Comparison of ENCODE assay signal across 1 cellular context in genomic region chr18:56382541-56382940, GRCh38.
TF ChIP-seq lines count a peak whose summit lies in the region.

No MANE protein-coding gene starts in this region.

TF ChIP-seq in GM23338, 12 proteins besides CTCF, POLR2A, EP300 and RAD21 (continued from another document):
- TF ChIP-seq, protein P1, sequence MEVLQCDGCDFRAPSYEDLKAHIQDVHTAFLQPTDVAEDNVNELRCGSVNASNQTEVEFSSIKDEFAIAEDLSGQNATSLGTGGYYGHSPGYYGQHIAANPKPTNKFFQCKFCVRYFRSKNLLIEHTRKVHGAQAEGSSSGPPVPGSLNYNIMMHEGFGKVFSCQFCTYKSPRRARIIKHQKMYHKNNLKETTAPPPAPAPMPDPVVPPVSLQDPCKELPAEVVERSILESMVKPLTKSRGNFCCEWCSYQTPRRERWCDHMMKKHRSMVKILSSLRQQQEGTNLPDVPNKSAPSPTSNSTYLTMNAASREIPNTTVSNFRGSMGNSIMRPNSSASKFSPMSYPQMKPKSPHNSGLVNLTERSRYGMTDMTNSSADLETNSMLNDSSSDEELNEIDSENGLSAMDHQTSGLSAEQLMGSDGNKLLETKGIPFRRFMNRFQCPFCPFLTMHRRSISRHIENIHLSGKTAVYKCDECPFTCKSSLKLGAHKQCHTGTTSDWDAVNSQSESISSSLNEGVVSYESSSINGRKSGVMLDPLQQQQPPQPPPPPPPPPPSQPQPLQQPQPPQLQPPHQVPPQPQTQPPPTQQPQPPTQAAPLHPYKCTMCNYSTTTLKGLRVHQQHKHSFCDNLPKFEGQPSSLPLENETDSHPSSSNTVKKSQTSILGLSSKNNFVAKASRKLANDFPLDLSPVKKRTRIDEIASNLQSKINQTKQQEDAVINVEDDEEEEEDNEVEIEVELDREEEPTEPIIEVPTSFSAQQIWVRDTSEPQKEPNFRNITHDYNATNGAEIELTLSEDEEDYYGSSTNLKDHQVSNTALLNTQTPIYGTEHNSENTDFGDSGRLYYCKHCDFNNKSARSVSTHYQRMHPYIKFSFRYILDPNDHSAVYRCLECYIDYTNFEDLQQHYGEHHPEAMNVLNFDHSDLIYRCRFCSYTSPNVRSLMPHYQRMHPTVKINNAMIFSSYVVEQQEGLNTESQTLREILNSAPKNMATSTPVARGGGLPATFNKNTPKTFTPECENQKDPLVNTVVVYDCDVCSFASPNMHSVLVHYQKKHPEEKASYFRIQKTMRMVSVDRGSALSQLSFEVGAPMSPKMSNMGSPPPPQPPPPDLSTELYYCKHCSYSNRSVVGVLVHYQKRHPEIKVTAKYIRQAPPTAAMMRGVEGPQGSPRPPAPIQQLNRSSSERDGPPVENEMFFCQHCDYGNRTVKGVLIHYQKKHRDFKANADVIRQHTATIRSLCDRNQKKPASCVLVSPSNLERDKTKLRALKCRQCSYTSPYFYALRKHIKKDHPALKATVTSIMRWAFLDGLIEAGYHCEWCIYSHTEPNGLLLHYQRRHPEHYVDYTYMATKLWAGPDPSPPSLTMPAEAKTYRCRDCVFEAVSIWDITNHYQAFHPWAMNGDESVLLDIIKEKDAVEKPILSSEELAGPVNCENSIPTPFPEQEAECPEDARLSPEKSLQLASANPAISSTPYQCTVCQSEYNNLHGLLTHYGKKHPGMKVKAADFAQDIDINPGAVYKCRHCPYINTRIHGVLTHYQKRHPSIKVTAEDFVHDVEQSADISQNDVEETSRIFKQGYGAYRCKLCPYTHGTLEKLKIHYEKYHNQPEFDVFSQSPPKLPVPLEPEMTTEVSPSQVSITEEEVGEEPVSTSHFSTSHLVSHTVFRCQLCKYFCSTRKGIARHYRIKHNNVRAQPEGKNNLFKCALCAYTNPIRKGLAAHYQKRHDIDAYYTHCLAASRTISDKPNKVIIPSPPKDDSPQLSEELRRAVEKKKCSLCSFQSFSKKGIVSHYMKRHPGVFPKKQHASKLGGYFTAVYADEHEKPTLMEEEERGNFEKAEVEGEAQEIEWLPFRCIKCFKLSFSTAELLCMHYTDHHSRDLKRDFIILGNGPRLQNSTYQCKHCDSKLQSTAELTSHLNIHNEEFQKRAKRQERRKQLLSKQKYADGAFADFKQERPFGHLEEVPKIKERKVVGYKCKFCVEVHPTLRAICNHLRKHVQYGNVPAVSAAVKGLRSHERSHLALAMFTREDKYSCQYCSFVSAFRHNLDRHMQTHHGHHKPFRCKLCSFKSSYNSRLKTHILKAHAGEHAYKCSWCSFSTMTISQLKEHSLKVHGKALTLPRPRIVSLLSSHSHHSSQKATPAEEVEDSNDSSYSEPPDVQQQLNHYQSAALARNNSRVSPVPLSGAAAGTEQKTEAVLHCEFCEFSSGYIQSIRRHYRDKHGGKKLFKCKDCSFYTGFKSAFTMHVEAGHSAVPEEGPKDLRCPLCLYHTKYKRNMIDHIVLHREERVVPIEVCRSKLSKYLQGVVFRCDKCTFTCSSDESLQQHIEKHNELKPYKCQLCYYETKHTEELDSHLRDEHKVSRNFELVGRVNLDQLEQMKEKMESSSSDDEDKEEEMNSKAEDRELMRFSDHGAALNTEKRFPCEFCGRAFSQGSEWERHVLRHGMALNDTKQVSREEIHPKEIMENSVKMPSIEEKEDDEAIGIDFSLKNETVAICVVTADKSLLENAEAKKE (CRISPR knock-in tag; IDR thresholded peaks at IDR 0.05), result no peak
- no peak for TF ChIP-seq ZNF331 (CRISPR knock-in tag; IDR thresholded peaks at IDR 0.05; ENCODE audit: low read depth)
- TF ChIP-seq ZNF114 (CRISPR knock-in tag; IDR thresholded peaks at IDR 0.05), result no peak
- TF ChIP-seq STAT1 (IDR thresholded peaks at IDR 0.05; ENCODE audit: unreplicated experiment), result no peak
- no peak for TF ChIP-seq NANOG (IDR thresholded peaks at IDR 0.05; ENCODE audit: borderline replicate concordance)
